In genomic region chr1:161792740-161793139, GRCh38 we compare ENCODE assay signal across 9 cellular contexts. TPM values are rescaled to one million over a fixed set of nuclear protein-coding genes. Genes with fewer than 3 reads are reported as not detected.
DNase-seq lines count a peak whose midpoint lies in the region; ATAC-seq, FAIRE-seq and TF ChIP-seq lines count a peak whose summit lies in the region.
"Had no signal": no experiment of that assay in that cellular context is flagged by ENCODE, and none has a peak within 500 bp of the region (broad histone marks: within the 10 kb centered on the region; RNA-seq: fewer than 3 reads in every experiment).

No MANE protein-coding gene starts in this region.

- peaks cover 11% of the 10 kb centered on the region for H3K4me1 ChIP-seq in foreskin keratinocyte
- peaks cover 2 to 4% of the 10 kb centered on the region in 2 experiments for H3K4me1 ChIP-seq in trophoblast cell (ENCODE audit: control insufficient read depth in 1 of 2, insufficient read depth in 2 of 2, low read length in 2 of 2)
- H3K4me1 ChIP-seq: BLaER1 had no signal

- H3K79me1 ChIP-seq in trophoblast cell (ENCODE audit: low read length) = no peaks in the 10 kb centered on the region

- H3K23ac ChIP-seq in trophoblast cell (ENCODE audit: low read length) = no peak overlapping the region

- H2BK12ac ChIP-seq in trophoblast cell (ENCODE audit: low read length) = no peak overlapping the region

- H3K27ac ChIP-seq in foreskin keratinocyte (no peak overlapping the region), trophoblast cell (ENCODE audit: low read depth, low read length) (no peak overlapping the region)
- H3K27ac ChIP-seq: BLaER1 had no signal

- H3K27me3 ChIP-seq in foreskin keratinocyte (no peaks in the 10 kb centered on the region), trophoblast cell (ENCODE audit: insufficient read depth, low read length) (no peaks in the 10 kb centered on the region)
- H3K27me3 ChIP-seq: BLaER1 had no signal

- H3K9ac ChIP-seq in trophoblast cell (ENCODE audit: low read length) = no peak overlapping the region
- H3K9ac ChIP-seq: BLaER1 had no signal

- H4K12ac ChIP-seq in trophoblast cell (ENCODE audit: low read depth, low read length) = no peak overlapping the region

- WGBS in trophoblast cell (ENCODE audit: extremely low coverage, insufficient coverage, insufficient read length) = no CpG with 5 or more reads among the region's 3 CpGs

- no peaks in the 10 kb centered on the region for H3K9me3 ChIP-seq in trophoblast cell (ENCODE audit: insufficient read depth, low read depth, low read length)
- H3K9me3 ChIP-seq: BLaER1 had no signal

- peaks cover 0 to 2% of the 10 kb centered on the region in 2 experiments for H3K36me3 ChIP-seq in trophoblast cell (ENCODE audit: control insufficient read depth in 1 of 2, insufficient read depth in 2 of 2, low read length in 2 of 2)

- DNase-seq in NCI-H1417 (lab: John Stamatoyannopoulos, UW) (peak; percentile 40 to 81 (median 81)), NCI-H1417 treated with DMSO at 0.1 percent for 48 hours (lab: John Stamatoyannopoulos, UW) (no peak), NCI-H2029 treated with DMSO at 0.1 percent for 48 hours (lab: John Stamatoyannopoulos, UW) (peak; percentile 30), foreskin keratinocyte (peak; percentile 72 to 86), trophoblast cell (peak; percentile 13 to 85), COLO668 (lab: John Stamatoyannopoulos, UW; ENCODE audit: unreplicated experiment) (no peak)

- no peak overlapping the region for H4K91ac ChIP-seq in trophoblast cell (ENCODE audit: low read depth, low read length)

- H2AFZ ChIP-seq in trophoblast cell (ENCODE audit: insufficient read depth, low read length, poor library complexity) = no peak overlapping the region

- H4K8ac ChIP-seq in trophoblast cell (ENCODE audit: low read depth, low read length) = no peak overlapping the region

- TF ChIP-seq CTCF in foreskin keratinocyte (conservative IDR thresholded peaks at IDR 0.05) = peak; percentile 89

- H3K4me3 ChIP-seq in trophoblast cell (ENCODE audit: low read depth, low read length) = no peak overlapping the region
- H3K4me3 ChIP-seq: BLaER1 had no signal

- H2BK120ac ChIP-seq in trophoblast cell (ENCODE audit: insufficient read depth, low read length, poor library complexity) = no peak overlapping the region

- H3K4me2 ChIP-seq in trophoblast cell (ENCODE audit: low read length) = no peak overlapping the region
- H3K4me2 ChIP-seq: BLaER1 had no signal

- no peak overlapping the region for H2BK5ac ChIP-seq in trophoblast cell (ENCODE audit: low read depth, low read length, poor library complexity)

- H3K14ac ChIP-seq in trophoblast cell (ENCODE audit: low read length) = no peak overlapping the region

- ATAC-seq in HG02610 (IDR thresholded peaks at IDR 0.05; ENCODE audit: unreplicated experiment) (peak; percentile 80), foreskin keratinocyte (peak; percentile 99)

- no peaks in the 10 kb centered on the region for H3K79me2 ChIP-seq in trophoblast cell (ENCODE audit: control insufficient read depth, insufficient read depth, low read length, poor library complexity)

- no peak overlapping the region for H2AK5ac ChIP-seq in trophoblast cell (ENCODE audit: low read length)

- no peak overlapping the region for H3K18ac ChIP-seq in trophoblast cell (ENCODE audit: low read length)

- FAIRE-seq in TTC549 (lab: Jason Lieb, UNC) = peak; percentile 99

- H3K4ac ChIP-seq in trophoblast cell (ENCODE audit: low read depth, low read length) = no peak overlapping the region

RNA-seq across cellular contexts. Expression of gene ATF6, which starts 26.6 kb away (rescaled TPM):
- total RNA-seq in foreskin keratinocyte = 16.1 and 16.8 TPM in 2 replicates
- polyA plus RNA-seq in foreskin keratinocyte = 8.3 and 10.8 TPM in 2 replicates
- polyA plus RNA-seq in trophoblast cell (2013) = 26.8 and 28.0 TPM in 2 replicates

RNA-seq across cellular contexts. Expression of gene DUSP12, which starts 43.2 kb away (rescaled TPM):
- 31.9 and 32.0 TPM in 2 replicates for total RNA-seq in foreskin keratinocyte
- 27.1 and 30.0 TPM in 2 replicates for polyA plus RNA-seq in foreskin keratinocyte
- polyA plus RNA-seq in trophoblast cell (2013) = 24.5 and 26.5 TPM in 2 replicates

Comparison
In these comparisons a context has a peak if more than half of its experiments do, and no peak if none do; other contexts are left out.
1. DNase-seq: peak in NCI-H1417 (3 of 3), NCI-H2029 treated with DMSO at 0.1 percent for 48 hours (single experiment), foreskin keratinocyte (2 of 2) and trophoblast cell (2 of 2); none in NCI-H1417 treated with DMSO at 0.1 percent for 48 hours (single experiment) and COLO668 (single experiment).